Comparison of ENCODE assay signal across 8 cellular contexts in the genomic region with DNA sequence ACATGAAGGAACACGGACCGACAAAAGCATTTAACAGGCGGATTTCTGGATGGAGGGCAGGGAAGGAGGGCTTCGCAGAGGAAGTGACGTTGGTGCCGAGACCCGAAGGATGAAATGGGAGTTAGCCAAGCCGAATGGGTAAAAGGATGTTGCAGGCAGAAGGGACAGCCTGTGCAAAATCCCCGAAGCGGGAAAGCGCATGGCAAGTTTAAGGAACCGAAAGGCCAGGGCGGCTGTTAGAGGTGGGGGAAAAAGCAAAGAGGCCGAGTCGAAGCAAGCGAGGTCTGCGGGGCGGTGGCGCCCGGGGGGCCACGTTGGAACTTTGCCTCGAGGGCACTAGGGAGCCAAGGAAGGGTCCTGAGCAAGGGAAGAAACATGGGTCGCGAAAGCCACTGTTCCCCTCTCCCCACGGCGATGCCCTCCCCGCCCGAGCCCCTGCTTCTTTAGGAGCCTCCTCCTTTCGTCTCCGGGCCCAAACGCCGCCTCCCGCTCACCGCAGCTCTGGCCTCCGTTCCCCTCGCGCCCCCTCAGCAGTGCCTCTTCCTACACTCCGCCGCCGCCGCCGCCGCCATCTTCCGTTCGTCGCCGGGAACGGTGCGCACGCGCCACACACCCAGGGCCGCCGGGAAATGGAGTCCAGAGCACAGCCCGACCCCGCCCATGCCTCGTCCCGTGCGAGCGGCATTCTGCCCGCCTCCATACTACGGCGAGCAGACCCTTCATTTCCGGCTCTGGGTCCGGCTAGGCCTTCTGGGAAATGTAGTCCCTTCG.
DNase-seq lines count a peak whose midpoint lies in the region; ATAC-seq and FAIRE-seq lines count a peak whose summit lies in the region.

A gene (minus strand): TSS at position 584 of the 771 bp plus-strand sequence. CDS start 8,652 bp downstream, outside the sequence.

- ATAC-seq in GM21360 (IDR thresholded peaks at IDR 0.05; ENCODE audit: unreplicated experiment) (peak; percentile 80), memory B cell (ENCODE audit: low read depth) (peak; percentile 94)
- ATAC-seq in effector memory CD8-positive, alpha-beta T cell (replicated peaks): peak; percentile 95

- peak within 1 kb of the TSS; percentile 94 to 95 for H3K27ac Mint-ChIP-seq in effector memory CD8-positive, alpha-beta T cell
- H3K27ac Mint-ChIP-seq in memory B cell: peak within 1 kb of the TSS; percentile 87

- DNase-seq in COLO668 (lab: John Stamatoyannopoulos, UW; ENCODE audit: unreplicated experiment) (peak; percentile 98), HTR-8/SVneo (ENCODE audit: insufficient read length, low spot score) (peak; percentile 100), NOMO-1 treated with dmso at 0.1 percent for 144 hours (lab: John Stamatoyannopoulos, UW; ENCODE audit: unreplicated experiment) (peak; percentile 98), memory B cell (ENCODE audit: low spot score in 2 of 2) (peak; percentile 93 to 97)
- peak; percentile 90 to 98 (median 95) for DNase-seq in activated CD8-positive, alpha-beta memory T cell treated with anti-CD3 and anti-CD28 coated beads for 48 hours (ENCODE audit: low read depth in 2 of 3, low spot score in 2 of 3)
- peak; percentile 96 to 98 (median 98) for DNase-seq in effector memory CD8-positive, alpha-beta T cell
- peak; percentile 97 for DNase-seq in stimulated activated CD8-positive, alpha-beta memory T cell treated with anti-CD3 and anti-CD28 coated beads, Interleukin-12 subunit alpha, Interleukin-12 subunit beta, amount 100 ng/mL, for 24 hours (ENCODE audit: extremely low read depth)

- peak; percentile 96 for FAIRE-seq in HTR-8/SVneo (lab: Jason Lieb, UNC)

- H3K4me3 Mint-ChIP-seq in effector memory CD8-positive, alpha-beta T cell: peak within 1 kb of the TSS; percentile 89 to 96
- peak within 1 kb of the TSS; percentile 93 for H3K4me3 Mint-ChIP-seq in memory B cell

- peaks cover 7 to 28% of the 10 kb centered on the region in 2 donors for H3K27me3 Mint-ChIP-seq in effector memory CD8-positive, alpha-beta T cell
- peaks cover 17% of the 10 kb centered on the region for H3K27me3 Mint-ChIP-seq in memory B cell

- H3K4me1 Mint-ChIP-seq in effector memory CD8-positive, alpha-beta T cell (ENCODE audit: low read depth in 2 of 2): peaks cover 24 to 27% of the 10 kb centered on the region in 2 donors
- peaks cover 25% of the 10 kb centered on the region for H3K4me1 Mint-ChIP-seq in memory B cell

- peaks cover 27% of the 10 kb centered on the region for H3K36me3 Mint-ChIP-seq in effector memory CD8-positive, alpha-beta T cell (ENCODE audit: insufficient read depth)
- H3K36me3 Mint-ChIP-seq in memory B cell: peaks cover 10% of the 10 kb centered on the region

- no peaks in the 10 kb centered on the region for H3K9me3 Mint-ChIP-seq in effector memory CD8-positive, alpha-beta T cell
- H3K9me3 Mint-ChIP-seq in memory B cell: no peaks in the 10 kb centered on the region

Comparison
In these comparisons a context has a peak if more than half of its experiments do, and no peak if none do; other contexts are left out.
1. Peak in every context shown above with its lines: DNase-seq and ATAC-seq.